37 cellular contexts compared by ENCODE assay signal in the genomic region with DNA sequence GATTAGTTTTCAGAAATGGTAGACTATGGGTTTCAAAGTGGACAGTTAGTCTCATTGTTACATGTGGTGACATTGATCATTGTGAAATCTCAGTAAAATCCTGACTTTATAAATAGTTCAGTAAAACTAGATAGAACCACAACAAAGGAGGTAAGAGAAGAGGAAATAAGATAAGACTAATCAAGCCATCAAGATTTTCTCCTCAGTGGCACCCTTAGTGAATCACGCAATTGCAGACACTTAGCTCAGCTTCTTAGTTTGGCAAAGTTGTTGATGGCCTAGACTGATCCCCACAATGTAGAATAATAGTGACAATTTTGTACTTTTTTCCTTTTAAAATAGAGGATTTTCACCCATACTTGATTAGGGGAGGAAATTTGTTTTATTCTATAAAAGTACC.
"Had no signal": no experiment of that assay in that cellular context is flagged by ENCODE, and none has a peak within 500 bp of the region (broad histone marks: within the 10 kb centered on the region; RNA-seq: fewer than 3 reads in every experiment).

No MANE protein-coding gene starts in this region.

- H3K4me1 ChIP-seq: adrenal gland, ascending aorta, body of pancreas, breast epithelium had no signal

- H3K36me3 Mint-ChIP-seq: activated naive CD4-positive, alpha-beta T cell treated with anti-CD3 and anti-CD28 coated beads, Interleukin-2, amount 10 ng/mL, durations not matched to agents 7 days and 5 days; activated naive CD4-positive, alpha-beta T cell treated with anti-CD3 and anti-CD28 coated beads, Interleukin-2, amount 50 U/mL, for 24 hours; activated naive CD4-positive, alpha-beta T cell treated with anti-CD3 and anti-CD28 coated beads, Interleukin-2, amount 50 U/mL, for 72 hours; activated naive CD8-positive, alpha-beta T cell; activated naive CD8-positive, alpha-beta T cell treated with anti-CD3 and anti-CD28 coated beads for 36 hours; activated naive CD8-positive, alpha-beta T cell treated with anti-CD3 and anti-CD28 coated beads, Interleukin-2, amount 10 ng/mL, durations not matched to agents 7 days and 5 days; brain had no signal

- H3K27ac ChIP-seq: adrenal gland, ascending aorta, body of pancreas, brain microvascular endothelial cell, breast epithelium, cardiac muscle cell had no signal

- H3K9me3 ChIP-seq: adrenal gland, ascending aorta, body of pancreas, breast epithelium had no signal

- H3K4me3 ChIP-seq: adrenal gland, ascending aorta, body of pancreas, breast epithelium, cardiac muscle cell had no signal

- H3K9me3 Mint-ChIP-seq: activated naive CD4-positive, alpha-beta T cell treated with anti-CD3 and anti-CD28 coated beads for 36 hours; activated naive CD4-positive, alpha-beta T cell treated with anti-CD3 and anti-CD28 coated beads, Interleukin-2, amount 10 ng/mL, durations not matched to agents 7 days and 5 days; activated naive CD4-positive, alpha-beta T cell treated with anti-CD3 and anti-CD28 coated beads, Interleukin-2, amount 50 U/mL, for 24 hours; activated naive CD4-positive, alpha-beta T cell treated with anti-CD3 and anti-CD28 coated beads, Interleukin-2, amount 50 U/mL, for 72 hours; activated naive CD8-positive, alpha-beta T cell treated with anti-CD3 and anti-CD28 coated beads for 36 hours; activated naive CD8-positive, alpha-beta T cell treated with anti-CD3 and anti-CD28 coated beads, Interleukin-2, amount 10 ng/mL, durations not matched to agents 7 days and 5 days; activated naive CD8-positive, alpha-beta T cell treated with anti-CD3 and anti-CD28 coated beads, Interleukin-2, amount 50 U/mL, for 24 hours; activated T-cell treated with anti-CD3 and anti-CD28 coated beads, Interleukin-2, amount 50 U/mL, for 24 hours; activated T-cell treated with anti-CD3 and anti-CD28 coated beads, Interleukin-2, amount 50 U/mL, for 4 hours; activated T-cell treated with anti-CD3 and anti-CD28 coated beads, Interleukin-2, amount 50 U/mL, for 72 hours; activated T-helper 1 cell treated with anti-CD3 and anti-CD28 coated beads, Interleukin-12 subunit alpha, Interleukin-12 subunit beta, Interleukin-2, Interleukin-4 antibody, amounts not matched to agents 30 ng/mL and 10 ng/mL and 1 ng/mL, durations not matched to agents 14 hours and 24 hours and 36 hours; activated T-helper 17 cell treated with anti-CD3 and anti-CD28 coated beads, Interleukin-2, amount 50 U/mL, for 72 hours; activated T-helper 2 cell treated with anti-CD3 and anti-CD28 coated beads, Interferon-gamma antibody, Interleukin-2, Interleukin-4, amounts not matched to agents 10 μg/mL and 5 μg/mL and 100 μg/mL, durations not matched to agents 14 hours and 24 hours and 36 hours; brain; central memory CD8-positive, alpha-beta T cell had no signal

- H3K4me1 Mint-ChIP-seq: activated naive CD4-positive, alpha-beta T cell treated with anti-CD3 and anti-CD28 coated beads, Interleukin-2, amount 10 ng/mL, durations not matched to agents 7 days and 5 days; activated naive CD4-positive, alpha-beta T cell treated with anti-CD3 and anti-CD28 coated beads, Interleukin-2, amount 50 U/mL, for 24 hours; activated naive CD8-positive, alpha-beta T cell treated with anti-CD3 and anti-CD28 coated beads for 36 hours; activated naive CD8-positive, alpha-beta T cell treated with anti-CD3 and anti-CD28 coated beads, Interleukin-2, amount 10 ng/mL, durations not matched to agents 7 days and 5 days; activated naive CD8-positive, alpha-beta T cell treated with anti-CD3 and anti-CD28 coated beads, Interleukin-2, amount 50 U/mL, for 24 hours; activated T-helper 17 cell treated with anti-CD3 and anti-CD28 coated beads, Interleukin-2, amount 50 U/mL, for 72 hours; brain; central memory CD8-positive, alpha-beta T cell had no signal

- H3K4me3 Mint-ChIP-seq: activated naive CD4-positive, alpha-beta T cell treated with anti-CD3 and anti-CD28 coated beads for 36 hours; activated naive CD4-positive, alpha-beta T cell treated with anti-CD3 and anti-CD28 coated beads, Interleukin-2, amount 10 ng/mL, durations not matched to agents 7 days and 5 days; activated naive CD4-positive, alpha-beta T cell treated with anti-CD3 and anti-CD28 coated beads, Interleukin-2, amount 50 U/mL, for 24 hours; activated naive CD8-positive, alpha-beta T cell; activated naive CD8-positive, alpha-beta T cell treated with anti-CD3 and anti-CD28 coated beads for 36 hours; activated naive CD8-positive, alpha-beta T cell treated with anti-CD3 and anti-CD28 coated beads, Interleukin-2, amount 10 ng/mL, durations not matched to agents 7 days and 5 days; activated naive CD8-positive, alpha-beta T cell treated with anti-CD3 and anti-CD28 coated beads, Interleukin-2, amount 50 U/mL, for 24 hours; activated T-cell treated with anti-CD3 and anti-CD28 coated beads, Interleukin-2, amount 50 U/mL, for 24 hours; activated T-cell treated with anti-CD3 and anti-CD28 coated beads, Interleukin-2, amount 50 U/mL, for 4 hours; activated T-cell treated with anti-CD3 and anti-CD28 coated beads, Interleukin-2, amount 50 U/mL, for 72 hours; activated T-helper 1 cell treated with anti-CD3 and anti-CD28 coated beads, Interleukin-12 subunit alpha, Interleukin-12 subunit beta, Interleukin-2, Interleukin-4 antibody, amounts not matched to agents 30 ng/mL and 10 ng/mL and 1 ng/mL, durations not matched to agents 14 hours and 24 hours and 36 hours; activated T-helper 17 cell treated with anti-CD3 and anti-CD28 coated beads, Interleukin-2, amount 50 U/mL, for 72 hours; brain; central memory CD8-positive, alpha-beta T cell had no signal

- DNase-seq: activated effector memory CD4-positive, alpha-beta T cell treated with anti-CD3 and anti-CD28 coated beads, Interleukin-2, amount 50 U/mL, for 16 hours; activated effector memory CD4-positive, alpha-beta T cell treated with Interleukin-2 at 50 U/mL for 16 hours; activated gamma-delta T cell; activated gamma-delta T cell treated with Interleukin-2 at 50 U/mL for 16 hours; activated naive CD4-positive, alpha-beta T cell; activated naive CD4-positive, alpha-beta T cell treated with anti-CD3 and anti-CD28 coated beads for 36 hours; activated naive CD4-positive, alpha-beta T cell treated with anti-CD3 and anti-CD28 coated beads, Interleukin-2, amount 10 ng/mL, durations not matched to agents 7 days and 5 days; activated naive CD4-positive, alpha-beta T cell treated with anti-CD3 and anti-CD28 coated beads, Interleukin-2, amount 50 U/mL, for 16 hours; activated naive CD4-positive, alpha-beta T cell treated with Interleukin-2 at 50 U/mL for 16 hours; activated naive CD8-positive, alpha-beta T cell treated with anti-CD3 and anti-CD28 coated beads for 36 hours; activated naive CD8-positive, alpha-beta T cell treated with anti-CD3 and anti-CD28 coated beads, Interleukin-2, amount 10 ng/mL, durations not matched to agents 7 days and 5 days; activated naive CD8-positive, alpha-beta T cell treated with anti-CD3 and anti-CD28 coated beads, Interleukin-2, amount 50 U/mL, for 24 hours; activated T-cell treated with anti-CD3 and anti-CD28 coated beads, Interleukin-2, amount 50 U/mL, for 24 hours; activated T-cell treated with anti-CD3 and anti-CD28 coated beads, Interleukin-2, amount 50 U/mL, for 4 hours; activated T-cell treated with anti-CD3 and anti-CD28 coated beads, Interleukin-2, amount 50 U/mL, for 48 hours; activated T-cell treated with anti-CD3 and anti-CD28 coated beads, Interleukin-2, amount 50 U/mL, for 72 hours; adrenal gland; amniotic stem cell; amygdala; anterior cingulate cortex; aorta; body of pancreas; brain microvascular endothelial cell; caudate nucleus; central memory CD4-positive, alpha-beta T cell; cerebellar nuclear complex had no signal

- ATAC-seq: activated naive CD4-positive, alpha-beta T cell treated with anti-CD3 and anti-CD28 coated beads, Interleukin-2, amount 50 U/mL, for 72 hours; activated naive CD8-positive, alpha-beta T cell treated with anti-CD3 and anti-CD28 coated beads, Interleukin-2, amount 50 U/mL, for 24 hours; activated T-cell treated with anti-CD3 and anti-CD28 coated beads, Interleukin-2, amount 50 U/mL, for 4 hours; activated T-cell treated with anti-CD3 and anti-CD28 coated beads, Interleukin-2, amount 50 U/mL, for 72 hours; activated T-helper 17 cell treated with anti-CD3 and anti-CD28 coated beads, Interleukin-2, amount 50 U/mL, for 72 hours; body of pancreas had no signal

- H3K36me3 ChIP-seq: adrenal gland, ascending aorta, brain microvascular endothelial cell, breast epithelium, cardiac muscle cell had no signal

- H3K27me3 Mint-ChIP-seq: activated naive CD4-positive, alpha-beta T cell treated with anti-CD3 and anti-CD28 coated beads, Interleukin-2, amount 10 ng/mL, durations not matched to agents 7 days and 5 days; activated naive CD8-positive, alpha-beta T cell treated with anti-CD3 and anti-CD28 coated beads for 36 hours; activated T-cell treated with anti-CD3 and anti-CD28 coated beads, Interleukin-2, amount 50 U/mL, for 24 hours; activated T-helper 17 cell treated with anti-CD3 and anti-CD28 coated beads, Interleukin-2, amount 50 U/mL, for 72 hours; brain; central memory CD8-positive, alpha-beta T cell had no signal

- H3K27ac Mint-ChIP-seq: activated naive CD4-positive, alpha-beta T cell treated with anti-CD3 and anti-CD28 coated beads for 36 hours; activated naive CD4-positive, alpha-beta T cell treated with anti-CD3 and anti-CD28 coated beads, Interleukin-2, amount 10 ng/mL, durations not matched to agents 7 days and 5 days; activated naive CD4-positive, alpha-beta T cell treated with anti-CD3 and anti-CD28 coated beads, Interleukin-2, amount 50 U/mL, for 24 hours; activated naive CD4-positive, alpha-beta T cell treated with anti-CD3 and anti-CD28 coated beads, Interleukin-2, amount 50 U/mL, for 72 hours; activated naive CD8-positive, alpha-beta T cell; activated naive CD8-positive, alpha-beta T cell treated with anti-CD3 and anti-CD28 coated beads for 36 hours; activated naive CD8-positive, alpha-beta T cell treated with anti-CD3 and anti-CD28 coated beads, Interleukin-2, amount 10 ng/mL, durations not matched to agents 7 days and 5 days; activated naive CD8-positive, alpha-beta T cell treated with anti-CD3 and anti-CD28 coated beads, Interleukin-2, amount 50 U/mL, for 24 hours; activated T-cell treated with anti-CD3 and anti-CD28 coated beads, Interleukin-2, amount 50 U/mL, for 24 hours; activated T-cell treated with anti-CD3 and anti-CD28 coated beads, Interleukin-2, amount 50 U/mL, for 72 hours; activated T-helper 1 cell treated with anti-CD3 and anti-CD28 coated beads, Interleukin-12 subunit alpha, Interleukin-12 subunit beta, Interleukin-2, Interleukin-4 antibody, amounts not matched to agents 30 ng/mL and 10 ng/mL and 1 ng/mL, durations not matched to agents 14 hours and 24 hours and 36 hours; activated T-helper 17 cell treated with anti-CD3 and anti-CD28 coated beads, Interleukin-2, amount 50 U/mL, for 72 hours; activated T-helper 2 cell treated with anti-CD3 and anti-CD28 coated beads, Interferon-gamma antibody, Interleukin-2, Interleukin-4, amounts not matched to agents 10 μg/mL and 5 μg/mL and 100 μg/mL, durations not matched to agents 14 hours and 24 hours and 36 hours; brain had no signal

- H3K27me3 ChIP-seq: adrenal gland, ascending aorta, body of pancreas, brain microvascular endothelial cell, breast epithelium, cardiac muscle cell had no signal
